ENCODE assay signal across 32 cellular contexts in the genomic region with DNA sequence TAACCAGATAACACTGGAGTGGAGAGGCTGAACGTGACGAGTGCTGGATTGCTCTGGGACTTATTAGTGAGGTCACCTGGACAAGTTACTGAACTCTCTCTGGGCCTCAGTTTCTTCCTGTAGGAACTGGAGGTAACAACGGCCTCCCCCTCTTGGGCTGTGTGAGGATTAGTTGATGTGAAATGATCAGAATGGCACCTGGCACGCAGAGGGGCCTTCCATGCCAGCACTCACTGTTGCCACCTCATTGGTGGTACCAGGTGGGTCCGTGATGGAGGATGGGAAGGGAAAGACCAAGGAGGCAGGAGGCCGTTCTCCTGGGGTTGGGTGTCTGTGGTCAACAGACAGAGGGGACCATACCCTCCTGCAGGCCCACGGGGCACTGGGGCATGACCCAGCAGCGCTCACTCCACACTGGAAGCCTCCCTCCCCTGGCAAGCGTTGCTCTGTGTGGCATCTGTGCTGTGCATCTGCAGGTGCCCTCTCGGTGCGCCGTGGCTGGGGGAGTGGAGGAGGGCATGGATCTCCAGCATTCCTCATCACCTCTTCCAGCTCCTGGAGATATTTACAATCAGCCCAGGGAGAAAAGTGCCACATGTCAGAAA.
DNase-seq lines count a peak whose midpoint lies in the region; ATAC-seq, FAIRE-seq and TF ChIP-seq lines count a peak whose summit lies in the region.
"Had no signal": no experiment of that assay in that cellular context is flagged by ENCODE, and none has a peak within 500 bp of the region (broad histone marks: within the 10 kb centered on the region; RNA-seq: fewer than 3 reads in every experiment).

No MANE protein-coding gene starts in this region.

- H3K27me3 Mint-ChIP-seq in CD14-positive monocyte (ENCODE audit: low read depth in 3 of 3) = peaks cover 1 to 10% (median 4%) of the 10 kb centered on the region in 3 donors
- H3K27me3 Mint-ChIP-seq: CD4-positive, CD25-positive, alpha-beta regulatory T cell had no signal

- H3K9me3 Mint-ChIP-seq in CD14-positive monocyte = peaks cover 10 to 21% (median 19%) of the 10 kb centered on the region in 7 donors

- H3K4me1 Mint-ChIP-seq in CD14-positive monocyte = no peaks in the 10 kb centered on the region
- H3K4me1 Mint-ChIP-seq: CD4-positive, CD25-positive, alpha-beta regulatory T cell had no signal

- H3K27me3 ChIP-seq in IMR-90 (ENCODE audit: control insufficient read depth, insufficient read depth, low read length) (no peaks in the 10 kb centered on the region), sigmoid colon (no peaks in the 10 kb centered on the region)
- H3K27me3 ChIP-seq: breast epithelium, gastrocnemius medialis had no signal

- H2BK5ac ChIP-seq in IMR-90 (ENCODE audit: low read depth, low read length, poor library complexity, severe bottlenecking) = no peak overlapping the region

- DNase-seq in CD14-positive monocyte (ENCODE audit: low spot score) (peak; percentile 32), IMR-90 (no peak), kidney (peak; percentile 30), sigmoid colon (peak; percentile 55), NCI-H1417 treated with DMSO at 0.1 percent for 48 hours (lab: John Stamatoyannopoulos, UW) (no peak), NCI-H187 treated with DMSO at 0.1 percent for 48 hours (lab: John Stamatoyannopoulos, UW) (no peak)
- DNase-seq: activated CD4-positive, alpha-beta memory T cell treated with anti-CD3 and anti-CD28 coated beads for 36 hours; activated naive CD4-positive, alpha-beta T cell treated with Interleukin-2 at 50 U/mL for 16 hours; activated T-cell treated with anti-CD3 and anti-CD28 coated beads, Interleukin-2, amount 50 U/mL, for 4 hours; amniotic stem cell; CD4-positive, CD25-positive, alpha-beta regulatory T cell; cortex of kidney; esophagus squamous epithelium; HCEC 1CT; NCI-H1105; NCI-H2081; NCI-H345; NCI-H774; nucleus accumbens; retina; stimulated activated CD4-positive, alpha-beta T cell treated with anti-CD3 and anti-CD28 coated beads, Interleukin-12 subunit alpha, Interleukin-12 subunit beta, amount 100 ng/mL, for 4 hours; stimulated activated CD4-positive, alpha-beta T cell treated with anti-CD3 and anti-CD28 coated beads, Interleukin-4, amount 100 ng/mL, for 4 hours; stimulated activated naive CD4-positive, alpha-beta T cell; T1000 had no signal

- no peak for TF ChIP-seq CTCF in CD14-positive monocyte (IDR thresholded peaks at IDR 0.05)
- no peak for TF ChIP-seq CTCF in IMR-90 (conservative IDR thresholded peaks at IDR 0.05; ENCODE audit: low read depth, low read length)
- no peak for TF ChIP-seq CTCF in kidney (IDR thresholded peaks at IDR 0.05; ENCODE audit: borderline replicate concordance, extremely low read depth, insufficient read depth)
- no peak for TF ChIP-seq CTCF in sigmoid colon (IDR thresholded peaks at IDR 0.05)

- H3K36me3 ChIP-seq in IMR-90 (ENCODE audit: control insufficient read depth, insufficient read depth, low read length) = no peaks in the 10 kb centered on the region
- no peaks in the 10 kb centered on the region for H3K36me3 ChIP-seq in kidney (ENCODE audit: control insufficient read depth in 1 of 2, insufficient read depth in 2 of 2, low read length in 2 of 2)
- H3K36me3 ChIP-seq in sigmoid colon = no peaks in the 10 kb centered on the region
- H3K36me3 ChIP-seq: breast epithelium, esophagus squamous epithelium, gastrocnemius medialis, thoracic aorta had no signal

- H2BK120ac ChIP-seq in IMR-90 (ENCODE audit: low read depth, low read length) = no peak overlapping the region

- ATAC-seq in IMR-90 (ENCODE audit: low read depth) (no peak), HG02981 (IDR thresholded peaks at IDR 0.05; ENCODE audit: unreplicated experiment) (no peak)
- ATAC-seq: activated T-cell treated with anti-CD3 and anti-CD28 coated beads, Interleukin-2, amount 50 U/mL, for 4 hours; gastrocnemius medialis had no signal

- no peaks in the 10 kb centered on the region for H4K20me1 ChIP-seq in IMR-90 (ENCODE audit: insufficient read depth, low read length)

- dilution Hi-C loops in IMR-90 (cut with HindIII; ENCODE audit: low sequenced_read_pairs, unreplicated experiment) = no loop called here

- H3K79me1 ChIP-seq in IMR-90 (ENCODE audit: low read depth in 1 of 2, low read length in 2 of 2) = no peaks in the 10 kb centered on the region

- FAIRE-seq in kidney (lab: Jason Lieb, UNC) = no peak
- FAIRE-seq: GM12892, islet of Langerhans had no signal

- TF ChIP-seq EP300 in sigmoid colon (IDR thresholded peaks at IDR 0.05) = no peak

- BruUV-seq in IMR-90 (replicated peaks; lab: Mats Ljungman, UMichigan) = no TSS peak

- no peak for TF ChIP-seq POLR2A in IMR-90 (IDR thresholded peaks at IDR 0.05; ENCODE audit: low read depth, low read length)
- no peak for TF ChIP-seq POLR2A in sigmoid colon (IDR thresholded peaks at IDR 0.05)

- H3K14ac ChIP-seq in IMR-90 (replicated peaks; ENCODE audit: low read depth, low read length) = no peak overlapping the region

- POLR2A ChIA-PET in IMR-90 (lab: Charles Lee; ENCODE audit: unreplicated experiment) = no interaction called here

- H4K8ac ChIP-seq in IMR-90 (ENCODE audit: low read depth in 2 of 2, low read length in 2 of 2) = no peak overlapping the region

- WGBS in IMR-90 (ENCODE audit: extremely low coverage in 2 of 2, insufficient read length in 1 of 2), 2 experiments = 100% methylated on average over 1 of the region's 12 CpGs; no CpG with 5 or more reads in 1 of the 2 experiments
- 88 to 89% methylated on average over 12 of the region's 12 CpGs for WGBS in sigmoid colon, 2 donors

- no peak overlapping the region for H3K23ac ChIP-seq in IMR-90 (ENCODE audit: low read depth, low read length)

- in situ Hi-C loops in IMR-90 (cut with MboI; ENCODE audit: low sequenced_read_pairs) = no loop called here

- H4K5ac ChIP-seq in IMR-90 (ENCODE audit: low read depth, low read length) = no peak overlapping the region

- H2BK15ac ChIP-seq in IMR-90 (ENCODE audit: low read depth, low read length) = no peak overlapping the region

- no peak overlapping the region for H2AK5ac ChIP-seq in IMR-90 (ENCODE audit: low read depth, low read length)

- CTCF ChIA-PET in IMR-90 (lab: Yijun Ruan, JAX) = no interaction called here

- H3K4me2 ChIP-seq in IMR-90 (ENCODE audit: low read depth, low read length) = no peak overlapping the region

- H3K9me3 ChIP-seq in IMR-90 (ENCODE audit: control insufficient read depth, insufficient read depth, low read length) (no peaks in the 10 kb centered on the region), kidney (ENCODE audit: control insufficient read depth in 1 of 2, low read length in 2 of 2) (no peaks in the 10 kb centered on the region), sigmoid colon (no peaks in the 10 kb centered on the region)
- H3K9me3 ChIP-seq: gastrocnemius medialis, thoracic aorta had no signal

- H3K36me3 Mint-ChIP-seq in CD14-positive monocyte = no peaks in the 10 kb centered on the region
- H3K36me3 Mint-ChIP-seq: activated CD4-positive, alpha-beta memory T cell treated with anti-CD3 and anti-CD28 coated beads for 36 hours; CD4-positive, CD25-positive, alpha-beta regulatory T cell had no signal

- intact Hi-C loops in CD14-positive monocyte (cut with micrococcal nuclease) (no loop called here), IMR-90 (cut with micrococcal nuclease) (no loop called here), kidney (cut with DNase I) (no loop called here), sigmoid colon (cut with DNase I) (no loop called here)

- no peak overlapping the region for H2BK20ac ChIP-seq in IMR-90 (ENCODE audit: low read depth, low read length)

- 0 out of 2 replicates have a peak, but pooled peaks cover 2% of the 10 kb centered on the region for H3K9me1 ChIP-seq in IMR-90 (ENCODE audit: insufficient read depth, low read length)

- no peak overlapping the region for H3K4me3 Mint-ChIP-seq in CD14-positive monocyte
- H3K4me3 Mint-ChIP-seq: activated CD4-positive, alpha-beta memory T cell treated with anti-CD3 and anti-CD28 coated beads for 36 hours; activated T-cell treated with anti-CD3 and anti-CD28 coated beads, Interleukin-2, amount 50 U/mL, for 4 hours; CD4-positive, CD25-positive, alpha-beta regulatory T cell had no signal

- H3K4me3 ChIP-seq in IMR-90 (ENCODE audit: insufficient read depth, low read depth, low read length) (no peak overlapping the region), kidney (ENCODE audit: low read length in 2 of 2) (no peak overlapping the region), sigmoid colon (no peak overlapping the region)
- H3K4me3 ChIP-seq: breast epithelium, esophagus squamous epithelium, gastrocnemius medialis, thoracic aorta had no signal

- H3K56ac ChIP-seq in IMR-90 (ENCODE audit: extremely low read depth, insufficient read depth, low read length) = no peak overlapping the region

- H2AK9ac ChIP-seq in IMR-90 (replicated peaks; ENCODE audit: low read depth, low read length, poor library complexity) = no peak overlapping the region

- peak overlapping the region; percentile 11 for H2AFZ ChIP-seq in IMR-90 (replicated peaks; ENCODE audit: low read length, poor library complexity)

- H3K9ac ChIP-seq in IMR-90 (ENCODE audit: low read depth, low read length) (no peak overlapping the region), kidney (ENCODE audit: low read length in 2 of 2) (no peak overlapping the region)

- H3K4me1 ChIP-seq in IMR-90 (ENCODE audit: control insufficient read depth, insufficient read depth, low read length) (peaks cover 5% of the 10 kb centered on the region; the same call in 1 of the 2 replicates), kidney (ENCODE audit: control insufficient read depth in 1 of 2, insufficient read depth in 1 of 2, low read depth in 1 of 2, low read length in 2 of 2) (no peaks in the 10 kb centered on the region), sigmoid colon (no peaks in the 10 kb centered on the region)
- H3K4me1 ChIP-seq: breast epithelium, esophagus squamous epithelium, gastrocnemius medialis had no signal

- no peak overlapping the region for H3K27ac Mint-ChIP-seq in CD14-positive monocyte
- H3K27ac Mint-ChIP-seq: activated CD4-positive, alpha-beta memory T cell treated with anti-CD3 and anti-CD28 coated beads for 36 hours; CD4-positive, CD25-positive, alpha-beta regulatory T cell had no signal

- H3K27ac ChIP-seq in IMR-90 (ENCODE audit: insufficient read depth, low read length) (no peak overlapping the region), kidney (ENCODE audit: low read depth in 2 of 2, low read length in 2 of 2) (no peak overlapping the region), sigmoid colon (no peak overlapping the region)
- H3K27ac ChIP-seq: breast epithelium, esophagus squamous epithelium, gastrocnemius medialis, HL-60, RWPE1, thoracic aorta had no signal

- no peak overlapping the region for H3K18ac ChIP-seq in IMR-90 (ENCODE audit: low read depth, low read length)

- no peak for TF ChIP-seq RAD21 in IMR-90 (IDR thresholded peaks at IDR 0.05; ENCODE audit: low read length)

- H4K91ac ChIP-seq in IMR-90 (ENCODE audit: insufficient read depth, low read depth, low read length) = no peak overlapping the region; the same call in 1 of the 2 replicates

- no peak overlapping the region for H3K4ac ChIP-seq in IMR-90 (ENCODE audit: low read depth, low read length)

TF ChIP-seq in IMR-90, 13 proteins besides CTCF, POLR2A, EP300 and RAD21 (continues in another document):
- TF ChIP-seq RFX5 (IDR thresholded peaks at IDR 0.05; ENCODE audit: low read depth, low read length) = no peak
- TF ChIP-seq MAFK (IDR thresholded peaks at IDR 0.05; ENCODE audit: low read depth, low read length) = no peak

Comparison
In these comparisons a context has a peak if more than half of its experiments do, and no peak if none do; other contexts are left out.
1. DNase-seq: peak in CD14-positive monocyte (single experiment), kidney (single experiment) and sigmoid colon (single experiment); none in IMR-90 (single experiment), NCI-H1417 treated with DMSO at 0.1 percent for 48 hours (single experiment) and NCI-H187 treated with DMSO at 0.1 percent for 48 hours (single experiment).